In the genomic region with DNA sequence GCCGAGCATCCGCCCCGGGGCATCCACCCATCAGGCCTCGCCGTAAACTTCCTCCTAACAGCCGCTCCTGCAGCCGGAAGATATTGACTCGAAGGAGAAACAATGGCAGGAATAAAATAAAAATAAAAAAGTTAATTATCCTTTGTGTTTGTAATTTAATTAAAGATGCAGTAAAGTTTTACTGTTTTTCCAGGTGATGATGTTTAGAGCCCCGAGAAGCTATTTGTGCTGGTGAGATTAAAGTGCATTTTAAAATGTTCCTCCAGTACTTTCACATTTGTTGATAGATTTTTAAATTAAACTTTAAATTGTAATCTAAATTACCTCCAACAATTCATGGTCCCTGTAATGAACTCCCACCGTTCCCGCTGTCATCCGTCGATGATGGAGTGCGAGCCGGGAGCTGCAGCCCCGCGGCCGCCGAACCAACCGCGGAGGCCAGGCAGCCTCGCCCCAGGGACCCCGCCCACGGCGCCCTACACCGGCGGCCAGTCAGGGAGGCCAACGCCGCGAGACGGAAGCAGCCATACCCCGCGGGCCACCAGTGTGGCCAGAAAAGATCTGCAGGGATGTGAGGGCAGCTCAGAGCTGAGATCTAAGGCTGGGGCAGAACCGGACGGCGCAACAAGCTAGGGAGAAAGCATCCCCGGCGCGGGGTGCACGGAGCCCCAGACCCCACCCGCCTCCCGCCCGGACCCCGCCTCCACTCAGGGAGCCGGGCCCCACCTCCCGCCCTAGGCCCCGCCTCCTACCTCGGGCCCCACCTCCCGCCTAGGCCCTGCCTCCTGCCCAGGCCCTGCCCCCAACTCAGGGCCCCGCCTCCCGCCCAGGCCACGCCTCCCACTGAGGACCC, we compare ENCODE assay signal across 8 cellular contexts.
DNase-seq lines count a peak whose midpoint lies in the region; ATAC-seq and TF ChIP-seq lines count a peak whose summit lies in the region.

No MANE protein-coding gene starts in this region.

- no peaks in the 10 kb centered on the region for H4K20me1 ChIP-seq in OCI-LY7 (ENCODE audit: insufficient read depth, low read length)

- no peak overlapping the region for H3K27ac Mint-ChIP-seq in nephron progenitor cell

- peak overlapping the region; percentile 92 for H3K4me2 ChIP-seq in OCI-LY7 (ENCODE audit: low read length)

- H3K36me3 Mint-ChIP-seq in nephron progenitor cell (ENCODE audit: low read depth) = no peaks in the 10 kb centered on the region

- no peaks in the 10 kb centered on the region for H3K9me2 ChIP-seq in OCI-LY7 (ENCODE audit: insufficient read depth, low read length)

- intact Hi-C loops in OCI-LY7 (cut with micrococcal nuclease; ENCODE audit: unreplicated experiment) (loop anchor here (5.0 kb wide), 1 partner anchor 132 kb away; a partner anchor contains a TSS), stomach (cut with DNase I; ENCODE audit: low total_unique reads) (no loop called here)

- peaks cover 28% of the 10 kb centered on the region for H3K4me1 Mint-ChIP-seq in nephron progenitor cell

- no peak for TF ChIP-seq CTCF in OCI-LY7 (conservative IDR thresholded peaks at IDR 0.05; ENCODE audit: low read length)
- no peak for TF ChIP-seq CTCF in fibroblast of mammary gland (conservative IDR thresholded peaks at IDR 0.05; ENCODE audit: control insufficient read depth, insufficient read depth, low read depth, low read length)
- no peak for TF ChIP-seq CTCF in nephron progenitor cell (IDR thresholded peaks at IDR 0.05)
- no peak for TF ChIP-seq CTCF in stomach (IDR thresholded peaks at IDR 0.05)

- DNase-seq in GDM1 (lab: John Stamatoyannopoulos, UW) = peak; percentile 97
- peak; percentile 91 for DNase-seq in OCI-LY7 (ENCODE audit: low spot score)
- peak; percentile 91 to 93 for DNase-seq in activated T-cell treated with anti-CD3 and anti-CD28 coated beads, Interleukin-2, amount 50 U/mL, for 48 hours
- peak; percentile 43 for DNase-seq in fibroblast of mammary gland (ENCODE audit: low read depth)
- DNase-seq in nephron progenitor cell = peak; percentile 93
- peak; percentile 93 for DNase-seq in stomach

- H3K9me3 ChIP-seq in OCI-LY7 (ENCODE audit: low read length) = no peaks in the 10 kb centered on the region
- H3K9me3 ChIP-seq in stomach = no peaks in the 10 kb centered on the region

- H3K27me3 Mint-ChIP-seq in nephron progenitor cell (ENCODE audit: low read depth, poor library complexity) = peaks cover 43% of the 10 kb centered on the region

- no TSS peak for BruUV-seq in OCI-LY7 (replicated peaks; lab: Mats Ljungman, UMichigan)

- CTCF ChIA-PET in OCI-LY7 (lab: Charles Lee; ENCODE audit: unreplicated experiment) = interaction anchor here (0.6 kb wide), 1 partner anchor 98 kb away, joined by 3 read pairs; no protein-coding TSS in a partner anchor

- POLR2A ChIA-PET in OCI-LY7 (lab: Charles Lee) = interaction anchor here (0.6 kb wide), 1 partner anchor 381 kb away, joined by 3 read pairs; no protein-coding TSS in a partner anchor

- peaks cover 15% of the 10 kb centered on the region for H3K9me3 Mint-ChIP-seq in nephron progenitor cell

- H3K27ac ChIP-seq in OCI-LY7 (ENCODE audit: low read depth, low read length, poor library complexity, severe bottlenecking) = peak overlapping the region; percentile 52
- peak overlapping the region; percentile 71 to 93 (median 88) for H3K27ac ChIP-seq in stomach

- no peak for TF ChIP-seq EP300 in stomach (IDR thresholded peaks at IDR 0.05)

- peak overlapping the region; percentile 89; the same call in 1 of the 2 replicates for H2AFZ ChIP-seq in OCI-LY7 (ENCODE audit: low read length)

- peak; percentile 68 for ATAC-seq in HG02885 (IDR thresholded peaks at IDR 0.05; ENCODE audit: poor library complexity, unreplicated experiment)
- no peak for ATAC-seq in HG02840 (IDR thresholded peaks at IDR 0.05; ENCODE audit: low FRiP score, unreplicated experiment)

- H3K36me3 ChIP-seq in OCI-LY7 (ENCODE audit: insufficient read depth, low read length) (no peaks in the 10 kb centered on the region), stomach (no peaks in the 10 kb centered on the region)

- 0 to 2% (median 1%) methylated on average over 30 to 51 of the region's 52 CpGs for WGBS in stomach, 5 donors

- H3K4me3 Mint-ChIP-seq in nephron progenitor cell = peak overlapping the region; percentile 66

- H3K4me3 ChIP-seq in OCI-LY7 (ENCODE audit: low read depth, low read length, poor library complexity, severe bottlenecking) (peak overlapping the region; percentile 75), fibroblast of mammary gland (ENCODE audit: control insufficient read depth, low read depth, low read length) (peak overlapping the region; percentile 49), stomach (peak overlapping the region; percentile 56 to 69 (median 64))

- peaks cover 0 to 29% (median 0%) of the 10 kb centered on the region in 3 donors for H3K27me3 ChIP-seq in stomach

- H3K4me1 ChIP-seq in OCI-LY7 (ENCODE audit: insufficient read depth, low read length, poor library complexity, severe bottlenecking) (peaks cover 4% of the 10 kb centered on the region), stomach (peaks cover 3 to 37% (median 27%) of the 10 kb centered on the region in 4 donors)

- no peaks in the 10 kb centered on the region for H3K79me2 ChIP-seq in OCI-LY7 (ENCODE audit: insufficient read depth, low read depth, low read length)

- no peak for TF ChIP-seq POLR2A in stomach (IDR thresholded peaks at IDR 0.05)

Comparison
In these comparisons a context has a peak if more than half of its experiments do, and no peak if none do; other contexts are left out.
1. DNase-seq: peak in every context shown above with its lines; median percentile 97 in GDM1; 93 in nephron progenitor cell; 93 in stomach; 92 in activated T-cell treated with anti-CD3 and anti-CD28 coated beads, Interleukin-2, amount 50 U/mL, for 48 hours; 91 in OCI-LY7; 43 in fibroblast of mammary gland.